In genomic region chr6:293185-294174, GRCh38 we compare ENCODE assay signal across 8 cellular contexts. TPM values are rescaled to one million over a fixed set of nuclear protein-coding genes. Genes with fewer than 3 reads are reported as not detected.
DNase-seq lines count a peak whose midpoint lies in the region; ATAC-seq and TF ChIP-seq lines count a peak whose summit lies in the region.

No MANE protein-coding gene starts in this region.

- H3K27ac Mint-ChIP-seq in effector memory CD8-positive, alpha-beta T cell = peak overlapping the region; percentile 95 to 96
- H3K27ac Mint-ChIP-seq in naive thymus-derived CD4-positive, alpha-beta T cell = peak overlapping the region; percentile 86 to 98 (median 94)

- ATAC-seq in effector memory CD8-positive, alpha-beta T cell (replicated peaks) = peak; percentile 4
- ATAC-seq in naive thymus-derived CD4-positive, alpha-beta T cell = no peak

- H3K36me3 Mint-ChIP-seq in effector memory CD8-positive, alpha-beta T cell (ENCODE audit: insufficient read depth) = peaks cover 28% of the 10 kb centered on the region
- peaks cover 0 to 2% (median 0%) of the 10 kb centered on the region in 5 donors for H3K36me3 Mint-ChIP-seq in naive thymus-derived CD4-positive, alpha-beta T cell

- no peaks in the 10 kb centered on the region for H3K36me3 ChIP-seq in naive thymus-derived CD4-positive, alpha-beta T cell (ENCODE audit: control insufficient read depth in 2 of 3, insufficient read depth in 3 of 3, low read length in 3 of 3)
- H3K36me3 ChIP-seq in thymus (ENCODE audit: control insufficient read depth, insufficient read depth) = no peaks in the 10 kb centered on the region

- POLR2A ChIA-PET in naive thymus-derived CD4-positive, alpha-beta T cell (lab: Charles Lee) = interaction anchor here (0.6 to 1.9 kb wide), 9 partner anchors 8 to 221 kb away, joined by 3 to 7 read pairs (median 3); partner anchors contain the start of gene IRF4

- peak overlapping the region; percentile 82 for H3K27ac ChIP-seq in naive thymus-derived CD4-positive, alpha-beta T cell (ENCODE audit: low read depth, low read length)
- peak overlapping the region; percentile 98 for H3K27ac ChIP-seq in thymus (ENCODE audit: low read depth)

- CTCF ChIA-PET in naive thymus-derived CD4-positive, alpha-beta T cell (lab: Charles Lee) = no interaction called here

- intact Hi-C loops in naive thymus-derived CD4-positive, alpha-beta T cell (cut with micrococcal nuclease) = loop anchor here (2.0 to 10.0 kb wide), 7 partner anchors 41 to 417 kb away; partner anchors contain the start of gene EXOC2 (in 1 of the 2)

- H3K4me1 Mint-ChIP-seq in effector memory CD8-positive, alpha-beta T cell (ENCODE audit: low read depth in 2 of 2) = peaks cover 34 to 41% of the 10 kb centered on the region in 2 donors
- H3K4me1 Mint-ChIP-seq in naive thymus-derived CD4-positive, alpha-beta T cell = peaks cover 26 to 72% (median 44%) of the 10 kb centered on the region in 7 donors

- no peaks in the 10 kb centered on the region for H3K27me3 ChIP-seq in naive thymus-derived CD4-positive, alpha-beta T cell (ENCODE audit: control insufficient read depth in 2 of 2, insufficient read depth in 2 of 2, low read length in 2 of 2)
- no peaks in the 10 kb centered on the region for H3K27me3 ChIP-seq in thymus (ENCODE audit: control insufficient read depth, insufficient read depth)

- TF ChIP-seq CTCF in GM12875 (IDR thresholded peaks at IDR 0.05; ENCODE audit: borderline replicate concordance, insufficient read depth, low read depth, low read length) = no peak
- TF ChIP-seq CTCF in WI38 (IDR thresholded peaks at IDR 0.05; ENCODE audit: low read depth, low read length) = no peak

- H3K4me1 ChIP-seq in naive thymus-derived CD4-positive, alpha-beta T cell (ENCODE audit: control insufficient read depth in 2 of 2, insufficient read depth in 2 of 2, low read length in 2 of 2) = peaks cover 12 to 26% of the 10 kb centered on the region in 2 donors
- H3K4me1 ChIP-seq in thymus (ENCODE audit: control insufficient read depth, insufficient read depth, low read length) = peaks cover 14% of the 10 kb centered on the region

- no peaks in the 10 kb centered on the region for H3K9me3 Mint-ChIP-seq in effector memory CD8-positive, alpha-beta T cell
- H3K9me3 Mint-ChIP-seq in naive thymus-derived CD4-positive, alpha-beta T cell = peaks cover 0 to 4% (median 0%) of the 10 kb centered on the region in 11 donors

- H3K9me3 ChIP-seq in naive thymus-derived CD4-positive, alpha-beta T cell (ENCODE audit: control insufficient read depth in 2 of 3, low read length in 3 of 3) = no peaks in the 10 kb centered on the region
- H3K9me3 ChIP-seq in thymus (ENCODE audit: control insufficient read depth) = no peaks in the 10 kb centered on the region

- H3K27me3 Mint-ChIP-seq in effector memory CD8-positive, alpha-beta T cell = no peaks in the 10 kb centered on the region
- no peaks in the 10 kb centered on the region for H3K27me3 Mint-ChIP-seq in naive thymus-derived CD4-positive, alpha-beta T cell

- WGBS in thymus = 55% methylated on average over 24 of the region's 24 CpGs

- H3K4me3 Mint-ChIP-seq in effector memory CD8-positive, alpha-beta T cell = peak overlapping the region; percentile 87 to 92
- peak overlapping the region; percentile 85 to 97 (median 92) for H3K4me3 Mint-ChIP-seq in naive thymus-derived CD4-positive, alpha-beta T cell

- peak in 2 of 3 experiments; percentile 21 to 23 for DNase-seq in effector memory CD8-positive, alpha-beta T cell
- peak in 6 of 9 donors; percentile 4 to 47 (median 20) for DNase-seq in naive thymus-derived CD4-positive, alpha-beta T cell
- no peak for DNase-seq in NCI-H446 treated with DMSO at 0.1 percent for 48 hours (lab: John Stamatoyannopoulos, UW)
- DNase-seq in NCI-H2107 (lab: John Stamatoyannopoulos, UW) = no peak
- DNase-seq in GM19240 (ENCODE audit: insufficient read length, low spot score) = no peak

- H3K4me3 ChIP-seq in GM12875 (ENCODE audit: low read depth, low read length) (peak overlapping the region; percentile 75), WI38 (ENCODE audit: low read depth, low read length) (peak overlapping the region; percentile 73), thymus (ENCODE audit: low read length) (peak overlapping the region; percentile 81)
- H3K4me3 ChIP-seq in naive thymus-derived CD4-positive, alpha-beta T cell (ENCODE audit: low read length) = peak overlapping the region; percentile 63

RNA-seq across cellular contexts. Expression of gene DUSP22, which starts 1.2 kb away (rescaled TPM):
- 10 to 100 TPM; 24.8 to 57.2 (median 51.0) TPM for total RNA-seq in naive thymus-derived CD4-positive, alpha-beta T cell
- polyA plus RNA-seq in naive thymus-derived CD4-positive, alpha-beta T cell = 10 to 100 TPM; 30.6 to 36.6 TPM
- 54.2 TPM for polyA plus RNA-seq in thymus

Comparison
In these comparisons a context has a peak if more than half of its experiments do, and no peak if none do; other contexts are left out.
1. DNase-seq: peak in effector memory CD8-positive, alpha-beta T cell (2 of 3) and naive thymus-derived CD4-positive, alpha-beta T cell (6 of 9); none in NCI-H446 treated with DMSO at 0.1 percent for 48 hours (single experiment), NCI-H2107 (single experiment) and GM19240 (single experiment).
2. Peak in every context shown above with its lines, with median percentiles within 50 percentile points of each other: H3K4me3 ChIP-seq.